Comparison of ENCODE assay signal across 8 cellular contexts in the genomic region with DNA sequence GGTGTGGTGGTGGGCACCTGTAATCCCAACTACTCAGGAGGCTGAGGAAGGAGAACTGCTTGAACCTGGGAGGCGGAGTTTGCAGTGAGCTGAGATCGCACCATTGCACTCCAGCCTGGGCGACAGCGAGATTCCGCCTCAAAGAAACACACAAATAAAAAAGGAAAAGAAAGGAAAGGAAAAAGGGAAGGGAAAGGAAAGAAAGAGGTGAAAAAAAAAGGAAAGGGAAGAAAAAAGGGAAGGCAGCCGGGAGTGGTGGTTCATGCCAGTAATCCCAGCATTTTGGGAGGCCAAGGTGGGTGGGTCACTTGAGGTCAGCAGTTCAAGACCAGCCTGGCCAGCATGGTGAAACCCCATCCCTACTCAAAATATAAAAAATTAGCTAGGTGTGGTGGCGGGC. TPM values are rescaled to one million over a fixed set of nuclear protein-coding genes. Genes with fewer than 3 reads are reported as not detected.
A peak's percentile ranks its signal among the peaks of the same experiment; 100 is the strongest.
DNase-seq lines count a peak whose midpoint lies in the region; ATAC-seq and TF ChIP-seq lines count a peak whose summit lies in the region.
"Not testable (repeated sequence)": the region's sequence is repeated elsewhere in the genome, so short reads cannot be mapped to it uniquely, and the experiment has no call there.

No MANE protein-coding gene starts in this region.

- CTCF ChIA-PET in HEK293 (lab: Yijun Ruan, JAX); WTC11 (lab: Charles Lee); activated CD4-positive, alpha-beta T cell treated with anti-CD3 and anti-CD28 coated beads, Interleukin-2, amount 10 ng/mL, durations not matched to agents 7 days and 5 days (lab: Charles Lee): not testable (repeated sequence)

- H3K27ac ChIP-seq in HEK293 (ENCODE audit: extremely low read depth, low read depth, low read length), result not testable (repeated sequence)

- not testable (repeated sequence) for H3K4me3 ChIP-seq in HEK293 (ENCODE audit: low read depth, low read length)

- POLR2A ChIA-PET in HEK293 (lab: Yijun Ruan, JAX); activated CD4-positive, alpha-beta T cell treated with anti-CD3 and anti-CD28 coated beads, Interleukin-2, amount 10 ng/mL, durations not matched to agents 7 days and 5 days (lab: Charles Lee): not testable (repeated sequence)
- POLR2A ChIA-PET in WTC11 (lab: Charles Lee), result interaction anchor here (0.6 kb wide), 1 partner anchor 21 kb away, joined by 3 read pairs; no protein-coding TSS in a partner anchor
- POLR2A ChIA-PET in activated naive CD8-positive, alpha-beta T cell treated with anti-CD3 and anti-CD28 coated beads, Interleukin-2, amount 10 ng/mL, durations not matched to agents 7 days and 5 days (lab: Charles Lee), result interaction anchor here (0.6 kb wide), 3 partner anchors 29 to 104 kb away, joined by 3 to 5 read pairs (median 3); no protein-coding TSS in a partner anchor

- H3K4me1 ChIP-seq in HEK293 (ENCODE audit: control insufficient read depth, insufficient read depth, low read length), result not testable (repeated sequence)

- not testable (repeated sequence) for H3K9me3 ChIP-seq in HEK293 (ENCODE audit: control insufficient read depth, insufficient read depth, low read depth, low read length)

- intact Hi-C loops in activated T-helper 1 cell treated with anti-CD3 and anti-CD28 coated beads, Interleukin-12 subunit alpha, Interleukin-12 subunit beta, Interleukin-2, Interleukin-4 antibody, amounts not matched to agents 30 ng/mL and 10 ng/mL and 1 ng/mL, durations not matched to agents 14 hours and 24 hours and 36 hours (cut with micrococcal nuclease), result not testable (repeated sequence)

- DNase-seq in WTC11 (ENCODE audit: low spot score); activated CD4-positive, alpha-beta T cell treated with anti-CD3 and anti-CD28 coated beads, Interleukin-2, amount 10 ng/mL, durations not matched to agents 7 days and 5 days; activated T-helper 1 cell treated with anti-CD3 and anti-CD28 coated beads, Interleukin-12 subunit alpha, Interleukin-12 subunit beta, Interleukin-2, Interleukin-4 antibody, amounts not matched to agents 30 ng/mL and 10 ng/mL and 1 ng/mL, durations not matched to agents 14 hours and 24 hours and 36 hours (ENCODE audit: low spot score); activated naive CD8-positive, alpha-beta T cell treated with anti-CD3 and anti-CD28 coated beads, Interleukin-2, amount 10 ng/mL, durations not matched to agents 7 days and 5 days; mesothelial cell of epicardium (ENCODE audit: low spot score in 2 of 2, unreplicated experiment in 2 of 2); stimulated activated effector memory CD8-positive, alpha-beta T cell treated with anti-CD3 and anti-CD28 coated beads, Interleukin-12 subunit alpha, Interleukin-12 subunit beta, amount 100 ng/mL, for 72 hours (ENCODE audit: low spot score in 2 of 2): not testable (repeated sequence)
- DNase-seq in activated CD8-positive, alpha-beta memory T cell treated with anti-CD3 and anti-CD28 coated beads for 24 hours, result peak; percentile 37

- not testable (repeated sequence) for H3K9me3 Mint-ChIP-seq in WTC11; activated CD4-positive, alpha-beta T cell treated with anti-CD3 and anti-CD28 coated beads, Interleukin-2, amount 10 ng/mL, durations not matched to agents 7 days and 5 days; activated T-helper 1 cell treated with anti-CD3 and anti-CD28 coated beads, Interleukin-12 subunit alpha, Interleukin-12 subunit beta, Interleukin-2, Interleukin-4 antibody, amounts not matched to agents 30 ng/mL and 10 ng/mL and 1 ng/mL, durations not matched to agents 14 hours and 24 hours and 36 hours; activated naive CD8-positive, alpha-beta T cell treated with anti-CD3 and anti-CD28 coated beads, Interleukin-2, amount 10 ng/mL, durations not matched to agents 7 days and 5 days; mesothelial cell of epicardium; stimulated activated effector memory CD8-positive, alpha-beta T cell treated with anti-CD3 and anti-CD28 coated beads, Interleukin-12 subunit alpha, Interleukin-12 subunit beta, amount 100 ng/mL, for 72 hours

- not testable (repeated sequence) for ATAC-seq in WTC11; activated naive CD8-positive, alpha-beta T cell treated with anti-CD3 and anti-CD28 coated beads, Interleukin-2, amount 10 ng/mL, durations not matched to agents 7 days and 5 days (ENCODE audit: low read depth); stimulated activated effector memory CD8-positive, alpha-beta T cell treated with anti-CD3 and anti-CD28 coated beads, Interleukin-12 subunit alpha, Interleukin-12 subunit beta, amount 100 ng/mL, for 72 hours

- peaks cover 5 to 11% of the 10 kb centered on the region in 2 experiments; a peak in 2 of 3 replicates for H3K36me3 ChIP-seq in HEK293 (ENCODE audit: control insufficient read depth in 2 of 2, insufficient read depth in 1 of 2, low read length in 2 of 2)

- H3K4me1 Mint-ChIP-seq in WTC11, mesothelial cell of epicardium: not testable (repeated sequence)
- peaks cover 31% of the 10 kb centered on the region for H3K4me1 Mint-ChIP-seq in activated CD4-positive, alpha-beta T cell treated with anti-CD3 and anti-CD28 coated beads, Interleukin-2, amount 10 ng/mL, durations not matched to agents 7 days and 5 days
- H3K4me1 Mint-ChIP-seq in activated T-helper 1 cell treated with anti-CD3 and anti-CD28 coated beads, Interleukin-12 subunit alpha, Interleukin-12 subunit beta, Interleukin-2, Interleukin-4 antibody, amounts not matched to agents 30 ng/mL and 10 ng/mL and 1 ng/mL, durations not matched to agents 14 hours and 24 hours and 36 hours (ENCODE audit: low read depth), result peaks cover 24% of the 10 kb centered on the region
- peaks cover 26% of the 10 kb centered on the region for H3K4me1 Mint-ChIP-seq in activated naive CD8-positive, alpha-beta T cell treated with anti-CD3 and anti-CD28 coated beads, Interleukin-2, amount 10 ng/mL, durations not matched to agents 7 days and 5 days
- H3K4me1 Mint-ChIP-seq in stimulated activated effector memory CD8-positive, alpha-beta T cell treated with anti-CD3 and anti-CD28 coated beads, Interleukin-12 subunit alpha, Interleukin-12 subunit beta, amount 100 ng/mL, for 72 hours, result peaks cover 26% of the 10 kb centered on the region

- not testable (repeated sequence) for H3K4me3 Mint-ChIP-seq in WTC11; activated CD4-positive, alpha-beta T cell treated with anti-CD3 and anti-CD28 coated beads, Interleukin-2, amount 10 ng/mL, durations not matched to agents 7 days and 5 days; activated naive CD8-positive, alpha-beta T cell treated with anti-CD3 and anti-CD28 coated beads, Interleukin-2, amount 10 ng/mL, durations not matched to agents 7 days and 5 days; mesothelial cell of epicardium; stimulated activated effector memory CD8-positive, alpha-beta T cell treated with anti-CD3 and anti-CD28 coated beads, Interleukin-12 subunit alpha, Interleukin-12 subunit beta, amount 100 ng/mL, for 72 hours
- peak overlapping the region; percentile 22 for H3K4me3 Mint-ChIP-seq in activated T-helper 1 cell treated with anti-CD3 and anti-CD28 coated beads, Interleukin-12 subunit alpha, Interleukin-12 subunit beta, Interleukin-2, Interleukin-4 antibody, amounts not matched to agents 30 ng/mL and 10 ng/mL and 1 ng/mL, durations not matched to agents 14 hours and 24 hours and 36 hours

- H3K36me3 Mint-ChIP-seq in WTC11, result not testable (repeated sequence)
- H3K36me3 Mint-ChIP-seq in activated CD4-positive, alpha-beta T cell treated with anti-CD3 and anti-CD28 coated beads, Interleukin-2, amount 10 ng/mL, durations not matched to agents 7 days and 5 days (ENCODE audit: low read depth), result peaks cover 30% of the 10 kb centered on the region
- peaks cover 15% of the 10 kb centered on the region for H3K36me3 Mint-ChIP-seq in activated T-helper 1 cell treated with anti-CD3 and anti-CD28 coated beads, Interleukin-12 subunit alpha, Interleukin-12 subunit beta, Interleukin-2, Interleukin-4 antibody, amounts not matched to agents 30 ng/mL and 10 ng/mL and 1 ng/mL, durations not matched to agents 14 hours and 24 hours and 36 hours (ENCODE audit: low read depth)
- H3K36me3 Mint-ChIP-seq in activated naive CD8-positive, alpha-beta T cell treated with anti-CD3 and anti-CD28 coated beads, Interleukin-2, amount 10 ng/mL, durations not matched to agents 7 days and 5 days, result peaks cover 17% of the 10 kb centered on the region
- H3K36me3 Mint-ChIP-seq in mesothelial cell of epicardium, result peaks cover 16% of the 10 kb centered on the region
- H3K36me3 Mint-ChIP-seq in stimulated activated effector memory CD8-positive, alpha-beta T cell treated with anti-CD3 and anti-CD28 coated beads, Interleukin-12 subunit alpha, Interleukin-12 subunit beta, amount 100 ng/mL, for 72 hours, result peaks cover 92% of the 10 kb centered on the region

- H3K27ac Mint-ChIP-seq in WTC11 (0 out of 2 replicates have a peak overlapping the region, but pooled peaks have one; percentile 63), mesothelial cell of epicardium (peak overlapping the region; percentile 30)
- H3K27ac Mint-ChIP-seq in activated CD4-positive, alpha-beta T cell treated with anti-CD3 and anti-CD28 coated beads, Interleukin-2, amount 10 ng/mL, durations not matched to agents 7 days and 5 days, result peak overlapping the region; percentile 36
- H3K27ac Mint-ChIP-seq in activated T-helper 1 cell treated with anti-CD3 and anti-CD28 coated beads, Interleukin-12 subunit alpha, Interleukin-12 subunit beta, Interleukin-2, Interleukin-4 antibody, amounts not matched to agents 30 ng/mL and 10 ng/mL and 1 ng/mL, durations not matched to agents 14 hours and 24 hours and 36 hours, result peak overlapping the region; percentile 36
- peak overlapping the region; percentile 68 for H3K27ac Mint-ChIP-seq in activated naive CD8-positive, alpha-beta T cell treated with anti-CD3 and anti-CD28 coated beads, Interleukin-2, amount 10 ng/mL, durations not matched to agents 7 days and 5 days
- H3K27ac Mint-ChIP-seq in stimulated activated effector memory CD8-positive, alpha-beta T cell treated with anti-CD3 and anti-CD28 coated beads, Interleukin-12 subunit alpha, Interleukin-12 subunit beta, amount 100 ng/mL, for 72 hours, result peak overlapping the region; percentile 65

- not testable (repeated sequence) for TF ChIP-seq CTCF in HEK293 (tag by site-specific recombination; IDR thresholded peaks at IDR 0.05); WTC11 (IDR thresholded peaks at IDR 0.05); mesothelial cell of epicardium (IDR thresholded peaks at IDR 0.05; ENCODE audit: unreplicated experiment)

- H3K27me3 Mint-ChIP-seq in WTC11 (ENCODE audit: low read depth); activated CD4-positive, alpha-beta T cell treated with anti-CD3 and anti-CD28 coated beads, Interleukin-2, amount 10 ng/mL, durations not matched to agents 7 days and 5 days; activated T-helper 1 cell treated with anti-CD3 and anti-CD28 coated beads, Interleukin-12 subunit alpha, Interleukin-12 subunit beta, Interleukin-2, Interleukin-4 antibody, amounts not matched to agents 30 ng/mL and 10 ng/mL and 1 ng/mL, durations not matched to agents 14 hours and 24 hours and 36 hours (ENCODE audit: insufficient read depth); activated naive CD8-positive, alpha-beta T cell treated with anti-CD3 and anti-CD28 coated beads, Interleukin-2, amount 10 ng/mL, durations not matched to agents 7 days and 5 days; mesothelial cell of epicardium (ENCODE audit: low read depth): not testable (repeated sequence)

RNA-seq across cellular contexts. Expression of a gene that starts 31.7 kb away (rescaled TPM):
- total RNA-seq in WTC11 (2021) (42.1 to 46.9 TPM (median 44.5 TPM) in 3 replicates), mesothelial cell of epicardium (77.2 to 83.3 TPM (median 77.3 TPM) in 3 replicates)
- 10 to 100 TPM; 73.4 to 75.4 TPM for total RNA-seq in activated CD4-positive, alpha-beta T cell treated with anti-CD3 and anti-CD28 coated beads, Interleukin-2, amount 10 ng/mL, durations not matched to agents 7 days and 5 days
- 69.1 and 70.4 TPM in 2 replicates for total RNA-seq in activated T-helper 1 cell treated with anti-CD3 and anti-CD28 coated beads, Interleukin-12 subunit alpha, Interleukin-12 subunit beta, Interleukin-2, Interleukin-4 antibody, amounts not matched to agents 30 ng/mL and 10 ng/mL and 1 ng/mL, durations not matched to agents 14 hours and 24 hours and 36 hours
- total RNA-seq in activated naive CD8-positive, alpha-beta T cell treated with anti-CD3 and anti-CD28 coated beads, Interleukin-2, amount 10 ng/mL, durations not matched to agents 7 days and 5 days, result 10 to 100 TPM; 86.3 to 96.7 TPM

RNA-seq across cellular contexts. Expression of a gene that starts 55.5 kb away (rescaled TPM):
- total RNA-seq in WTC11 (2021), result 88.9 to 93.9 TPM (median 93.1 TPM) in 3 replicates
- 100 to 1,000 TPM; 165 to 180 TPM for total RNA-seq in activated CD4-positive, alpha-beta T cell treated with anti-CD3 and anti-CD28 coated beads, Interleukin-2, amount 10 ng/mL, durations not matched to agents 7 days and 5 days
- 128 and 133 TPM in 2 replicates for total RNA-seq in activated T-helper 1 cell treated with anti-CD3 and anti-CD28 coated beads, Interleukin-12 subunit alpha, Interleukin-12 subunit beta, Interleukin-2, Interleukin-4 antibody, amounts not matched to agents 30 ng/mL and 10 ng/mL and 1 ng/mL, durations not matched to agents 14 hours and 24 hours and 36 hours
- 100 to 1,000 TPM; 173 to 183 TPM for total RNA-seq in activated naive CD8-positive, alpha-beta T cell treated with anti-CD3 and anti-CD28 coated beads, Interleukin-2, amount 10 ng/mL, durations not matched to agents 7 days and 5 days
- 57.3 to 63.1 TPM (median 58.0 TPM) in 3 replicates for total RNA-seq in mesothelial cell of epicardium
